1 cellular context compared by ENCODE assay signal in the genomic region with DNA sequence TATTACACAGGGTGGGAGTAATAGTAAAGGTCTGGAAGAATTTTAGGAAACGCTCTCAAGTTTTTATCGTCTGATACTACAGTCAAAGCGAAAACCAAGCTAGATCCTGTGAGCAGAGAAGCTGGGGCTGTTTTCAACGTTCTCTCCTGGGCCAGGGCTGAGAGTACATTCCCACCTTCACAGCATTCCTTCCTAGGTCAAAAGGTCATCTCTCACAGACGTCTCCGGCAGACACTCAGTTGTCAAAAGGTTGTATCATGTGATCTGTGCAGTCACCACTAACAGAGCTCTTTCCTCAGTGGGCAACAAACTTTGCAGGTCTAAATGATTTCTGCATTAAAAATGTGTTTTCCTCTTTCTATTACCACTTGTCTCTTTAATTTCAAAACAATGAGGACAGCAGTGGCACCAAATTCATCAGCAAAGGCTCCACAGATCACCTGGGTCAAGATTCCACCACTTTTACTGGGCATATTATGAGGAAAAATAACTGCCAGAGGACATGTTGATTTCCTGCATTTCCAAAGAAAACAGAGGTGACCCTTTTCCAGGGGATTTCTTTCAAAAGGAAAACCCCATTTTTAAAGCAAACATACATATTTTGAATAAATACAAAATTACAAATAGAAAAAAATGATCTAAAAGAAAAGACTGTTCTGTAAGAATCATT.
TF ChIP-seq lines count a peak whose summit lies in the region.

No MANE protein-coding gene starts in this region.

TF ChIP-seq in HCT116, 20 proteins besides CTCF, POLR2A, EP300 and RAD21:
- TF ChIP-seq YY1 (IDR thresholded peaks at IDR 0.05; ENCODE audit: extremely low read depth, insufficient replicate concordance, low read depth, low read length): no peak
- TF ChIP-seq, protein P1, sequence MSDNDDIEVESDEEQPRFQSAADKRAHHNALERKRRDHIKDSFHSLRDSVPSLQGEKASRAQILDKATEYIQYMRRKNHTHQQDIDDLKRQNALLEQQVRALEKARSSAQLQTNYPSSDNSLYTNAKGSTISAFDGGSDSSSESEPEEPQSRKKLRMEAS (IDR thresholded peaks at IDR 0.05): no peak
- TF ChIP-seq ELF1 (IDR thresholded peaks at IDR 0.05; ENCODE audit: borderline replicate concordance, low read depth): no peak
- TF ChIP-seq SRF (IDR thresholded peaks at IDR 0.05; ENCODE audit: low read depth): no peak
- no peak for TF ChIP-seq SIN3A (IDR thresholded peaks at IDR 0.05; ENCODE audit: low read depth)
- TF ChIP-seq EZH2phosphoT487 (IDR thresholded peaks at IDR 0.05; ENCODE audit: borderline replicate concordance): no peak
- no peak for TF ChIP-seq FOSL1 (IDR thresholded peaks at IDR 0.05; ENCODE audit: low read depth)
- TF ChIP-seq EGR1 (IDR thresholded peaks at IDR 0.05; ENCODE audit: low read depth): no peak
- TF ChIP-seq ZFX (IDR thresholded peaks at IDR 0.05): no peak
- no peak for TF ChIP-seq CBX3 (IDR thresholded peaks at IDR 0.05; ENCODE audit: low read depth)
- TF ChIP-seq, protein P2, sequence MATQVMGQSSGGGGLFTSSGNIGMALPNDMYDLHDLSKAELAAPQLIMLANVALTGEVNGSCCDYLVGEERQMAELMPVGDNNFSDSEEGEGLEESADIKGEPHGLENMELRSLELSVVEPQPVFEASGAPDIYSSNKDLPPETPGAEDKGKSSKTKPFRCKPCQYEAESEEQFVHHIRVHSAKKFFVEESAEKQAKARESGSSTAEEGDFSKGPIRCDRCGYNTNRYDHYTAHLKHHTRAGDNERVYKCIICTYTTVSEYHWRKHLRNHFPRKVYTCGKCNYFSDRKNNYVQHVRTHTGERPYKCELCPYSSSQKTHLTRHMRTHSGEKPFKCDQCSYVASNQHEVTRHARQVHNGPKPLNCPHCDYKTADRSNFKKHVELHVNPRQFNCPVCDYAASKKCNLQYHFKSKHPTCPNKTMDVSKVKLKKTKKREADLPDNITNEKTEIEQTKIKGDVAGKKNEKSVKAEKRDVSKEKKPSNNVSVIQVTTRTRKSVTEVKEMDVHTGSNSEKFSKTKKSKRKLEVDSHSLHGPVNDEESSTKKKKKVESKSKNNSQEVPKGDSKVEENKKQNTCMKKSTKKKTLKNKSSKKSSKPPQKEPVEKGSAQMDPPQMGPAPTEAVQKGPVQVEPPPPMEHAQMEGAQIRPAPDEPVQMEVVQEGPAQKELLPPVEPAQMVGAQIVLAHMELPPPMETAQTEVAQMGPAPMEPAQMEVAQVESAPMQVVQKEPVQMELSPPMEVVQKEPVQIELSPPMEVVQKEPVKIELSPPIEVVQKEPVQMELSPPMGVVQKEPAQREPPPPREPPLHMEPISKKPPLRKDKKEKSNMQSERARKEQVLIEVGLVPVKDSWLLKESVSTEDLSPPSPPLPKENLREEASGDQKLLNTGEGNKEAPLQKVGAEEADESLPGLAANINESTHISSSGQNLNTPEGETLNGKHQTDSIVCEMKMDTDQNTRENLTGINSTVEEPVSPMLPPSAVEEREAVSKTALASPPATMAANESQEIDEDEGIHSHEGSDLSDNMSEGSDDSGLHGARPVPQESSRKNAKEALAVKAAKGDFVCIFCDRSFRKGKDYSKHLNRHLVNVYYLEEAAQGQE (IDR thresholded peaks at IDR 0.05; ENCODE audit: low read depth): no peak
- no peak for TF ChIP-seq POLR2AphosphoS5 (IDR thresholded peaks at IDR 0.05; ENCODE audit: low read depth, low read length)
- no peak for TF ChIP-seq CEBPB (IDR thresholded peaks at IDR 0.05; ENCODE audit: low read depth)
- TF ChIP-seq, protein P3, sequence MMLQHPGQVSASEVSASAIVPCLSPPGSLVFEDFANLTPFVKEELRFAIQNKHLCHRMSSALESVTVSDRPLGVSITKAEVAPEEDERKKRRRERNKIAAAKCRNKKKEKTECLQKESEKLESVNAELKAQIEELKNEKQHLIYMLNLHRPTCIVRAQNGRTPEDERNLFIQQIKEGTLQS (IDR thresholded peaks at IDR 0.05): no peak
- TF ChIP-seq TCF7L2 (IDR thresholded peaks at IDR 0.05; ENCODE audit: borderline replicate concordance, extremely low read depth, insufficient read depth, insufficient read length): no peak
- TF ChIP-seq ZNF274 (IDR thresholded peaks at IDR 0.05; ENCODE audit: low read depth, low read length): no peak
- TF ChIP-seq JUND (IDR thresholded peaks at IDR 0.05): no peak
- TF ChIP-seq SP1 (IDR thresholded peaks at IDR 0.05; ENCODE audit: low read depth): no peak
TF ChIP-seq in HCT116: peak in this region for 0.
